7 cellular contexts compared by ENCODE assay signal in the genomic region with DNA sequence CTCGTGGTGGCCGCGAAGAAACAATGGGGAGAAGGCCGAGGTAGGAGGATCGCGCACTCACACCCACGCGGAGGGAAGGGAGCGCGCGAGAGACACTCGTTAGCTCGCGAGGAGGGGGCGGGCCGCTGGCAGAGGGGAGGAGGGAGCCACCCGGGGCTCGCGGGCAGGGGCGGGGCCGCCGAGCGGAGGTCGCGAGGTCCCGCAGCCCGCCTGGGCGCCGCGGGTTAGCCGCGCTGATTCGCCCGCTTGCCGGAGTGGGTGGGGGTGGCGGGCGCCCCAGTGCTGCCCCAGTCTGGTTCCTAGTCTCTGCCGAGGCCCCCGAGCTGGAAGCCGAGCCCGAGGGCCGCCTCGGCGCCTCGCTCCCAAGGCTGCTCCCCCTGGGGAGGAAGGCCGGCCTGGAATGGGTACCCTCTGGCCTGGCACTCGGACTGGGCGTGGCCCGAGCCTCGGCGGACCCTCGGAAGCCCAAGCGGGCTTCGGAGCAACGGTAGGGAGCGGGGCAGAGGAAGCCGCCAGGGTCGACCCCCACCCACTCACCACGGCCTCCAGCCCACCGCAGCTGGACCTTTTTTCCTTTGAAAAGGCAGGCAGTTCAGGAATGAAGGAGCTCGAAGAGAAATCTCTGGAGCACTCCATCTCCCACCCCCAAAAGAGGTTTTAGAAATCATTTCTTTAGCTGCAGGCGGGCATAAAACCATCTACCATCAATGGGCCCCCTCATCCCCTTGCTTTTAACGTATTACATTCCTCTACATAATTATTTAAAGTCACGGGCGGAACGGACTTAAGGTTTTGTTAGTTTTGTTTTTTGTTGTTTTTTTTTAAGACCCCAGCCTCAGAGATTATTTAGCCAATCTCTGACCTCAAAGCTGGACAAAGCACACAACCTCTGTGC. TPM values are rescaled to one million over a fixed set of nuclear protein-coding genes. Genes with fewer than 3 reads are reported as not detected.
A peak's percentile ranks its signal among the peaks of the same experiment; 100 is the strongest.
DNase-seq lines count a peak whose midpoint lies in the region; ATAC-seq and TF ChIP-seq lines count a peak whose summit lies in the region.

No MANE protein-coding gene starts in this region.

- peaks cover 41% of the 10 kb centered on the region for H3K79me2 ChIP-seq in mammary epithelial cell (ENCODE audit: insufficient read depth, low read length)

- H3K27me3 Mint-ChIP-seq in WTC11 (ENCODE audit: low read depth), result no peaks in the 10 kb centered on the region

- dilution Hi-C loops in mammary epithelial cell (cut with HindIII; ENCODE audit: low sequenced_read_pairs), result no loop called here

- 21% methylated on average over 12 of the region's 66 CpGs for WGBS in mammary epithelial cell (ENCODE audit: low coverage, missing lambda C conversion rate)

- TF ChIP-seq POLR2A in GM18505 (IDR thresholded peaks at IDR 0.05; ENCODE audit: borderline replicate concordance, extremely low read depth, insufficient read depth, insufficient read length), result peak; percentile 62

- peak overlapping the region; percentile 38 for H3K27ac ChIP-seq in mammary epithelial cell (ENCODE audit: insufficient read depth, low read depth, low read length)

- DNase-seq in NCI-H2107 treated with DMSO at 0.1 percent for 48 hours (lab: John Stamatoyannopoulos, UW; ENCODE audit: unreplicated experiment), result peak; percentile 71
- peak; percentile 85 for DNase-seq in WTC11 (ENCODE audit: low spot score)
- peak; percentile 70 for DNase-seq in mammary epithelial cell
- DNase-seq in iris pigment epithelial cell (ENCODE audit: low read depth), result peak; percentile 88
- DNase-seq in smooth muscle cell of the brain vasculature (ENCODE audit: low read depth, low spot score), result peak; percentile 58

- peaks cover 24% of the 10 kb centered on the region for H3K4me1 ChIP-seq in mammary epithelial cell (ENCODE audit: insufficient read depth, low read length)

- H4K20me1 ChIP-seq in mammary epithelial cell (ENCODE audit: insufficient read depth, low read length), result no peaks in the 10 kb centered on the region

- peak overlapping the region; percentile 97 for H3K4me2 ChIP-seq in mammary epithelial cell (ENCODE audit: insufficient read depth, low read depth, low read length)

- H3K9me3 Mint-ChIP-seq in WTC11, result no peaks in the 10 kb centered on the region

- BruUV-seq in mammary epithelial cell (replicated peaks; lab: Mats Ljungman, UMichigan), result no TSS peak

- peak overlapping the region; percentile 84 to 95 (median 89) for H3K4me3 ChIP-seq in mammary epithelial cell (replicated peaks in 1 of 3; ENCODE audit: insufficient read depth in 1 of 3, low read depth in 2 of 3, low read length in 3 of 3)

- ATAC-seq in GM18505 (IDR thresholded peaks at IDR 0.05; ENCODE audit: unreplicated experiment) (peak; percentile 68), HG02938 (IDR thresholded peaks at IDR 0.05; ENCODE audit: unreplicated experiment) (peak; percentile 42), WTC11 (peak; percentile 72)

- H3K36me3 ChIP-seq in mammary epithelial cell (ENCODE audit: insufficient read depth, low read length), result no peaks in the 10 kb centered on the region

- peak overlapping the region; percentile 81 for H3K27ac Mint-ChIP-seq in WTC11

- H3K27me3 ChIP-seq in mammary epithelial cell (ENCODE audit: insufficient read depth, low read length), result no peaks in the 10 kb centered on the region

- H3K36me3 Mint-ChIP-seq in WTC11, result no peaks in the 10 kb centered on the region

- H3K9me3 ChIP-seq in mammary epithelial cell (replicated peaks; ENCODE audit: insufficient read depth, low read length), result no peaks in the 10 kb centered on the region

- peak overlapping the region; percentile 59 for H3K9ac ChIP-seq in mammary epithelial cell (ENCODE audit: insufficient read depth, low read length)

- peak overlapping the region; percentile 89 for H2AFZ ChIP-seq in mammary epithelial cell (ENCODE audit: low read depth, low read length)

- H3K4me1 Mint-ChIP-seq in WTC11, result peaks cover 36% of the 10 kb centered on the region

- CTCF ChIA-PET in WTC11 (lab: Charles Lee) (interaction anchor here (0.7 to 1.3 kb wide), 12 partner anchors 14 to 149 kb away, joined by 3 to 10 read pairs (median 4); a partner anchor contains a TSS), mammary epithelial cell (lab: Charles Lee; ENCODE audit: low non-redundant PET) (no interaction called here)

- POLR2A ChIA-PET in WTC11 (lab: Charles Lee), result interaction anchor here (0.5 to 2.2 kb wide), 8 partner anchors 17 to 592 kb away, joined by 3 to 16 read pairs (median 4); a partner anchor contains a TSS

- TF ChIP-seq CTCF in WTC11 (IDR thresholded peaks at IDR 0.05) (no peak), mammary epithelial cell (conservative IDR thresholded peaks at IDR 0.05 in 1 of 2, IDR thresholded peaks at IDR 0.05 in 1 of 2; ENCODE audit: extremely low read depth in 1 of 2, insufficient read depth in 1 of 2, low read depth in 1 of 2, low read length in 2 of 2) (no peak)

- intact Hi-C loops in mammary epithelial cell (cut with micrococcal nuclease), result loop anchor here (2.0 kb wide), 3 partner anchors 51 to 149 kb away; a partner anchor contains a TSS

- in situ Hi-C loops in mammary epithelial cell (cut with MboI; ENCODE audit: low sequenced_read_pairs in 2 of 2), result loop anchor here in 1 of 2 donors (10.0 kb wide), 1 partner anchor 111 kb away; no protein-coding TSS in a partner anchor

- peak overlapping the region; percentile 86 for H3K4me3 Mint-ChIP-seq in WTC11

TF ChIP-seq in WTC11, 78 proteins besides CTCF, POLR2A, EP300 and RAD21 (continues in another document):
- TF ChIP-seq ZNF317 (CRISPR knock-in tag; IDR thresholded peaks at IDR 0.05; ENCODE audit: borderline replicate concordance, low read depth) (no peak), ZBTB21 (CRISPR knock-in tag; IDR thresholded peaks at IDR 0.05; ENCODE audit: borderline replicate concordance) (no peak), GABPB1 (CRISPR knock-in tag; IDR thresholded peaks at IDR 0.05) (0 out of 2 replicates have a peak, but pooled peaks have one; percentile 34), ZNF423 (CRISPR knock-in tag; IDR thresholded peaks at IDR 0.05) (no peak), GRHL2 (CRISPR knock-in tag; IDR thresholded peaks at IDR 0.05; ENCODE audit: insufficient replicate concordance, severe bottlenecking) (no peak), ZNF219 (CRISPR knock-in tag; IDR thresholded peaks at IDR 0.05; ENCODE audit: borderline replicate concordance) (peak; percentile 36; the same call in 1 of the 2 replicates), ATF1 (CRISPR knock-in tag; IDR thresholded peaks at IDR 0.05) (no peak), MYBL2 (CRISPR knock-in tag; IDR thresholded peaks at IDR 0.05) (peak; percentile 71; the same call in 1 of the 2 replicates)
- TF ChIP-seq, protein P1, sequence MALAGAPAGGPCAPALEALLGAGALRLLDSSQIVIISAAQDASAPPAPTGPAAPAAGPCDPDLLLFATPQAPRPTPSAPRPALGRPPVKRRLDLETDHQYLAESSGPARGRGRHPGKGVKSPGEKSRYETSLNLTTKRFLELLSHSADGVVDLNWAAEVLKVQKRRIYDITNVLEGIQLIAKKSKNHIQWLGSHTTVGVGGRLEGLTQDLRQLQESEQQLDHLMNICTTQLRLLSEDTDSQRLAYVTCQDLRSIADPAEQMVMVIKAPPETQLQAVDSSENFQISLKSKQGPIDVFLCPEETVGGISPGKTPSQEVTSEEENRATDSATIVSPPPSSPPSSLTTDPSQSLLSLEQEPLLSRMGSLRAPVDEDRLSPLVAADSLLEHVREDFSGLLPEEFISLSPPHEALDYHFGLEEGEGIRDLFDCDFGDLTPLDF (CRISPR knock-in tag; IDR thresholded peaks at IDR 0.05), result no peak
- TF ChIP-seq, protein P2, sequence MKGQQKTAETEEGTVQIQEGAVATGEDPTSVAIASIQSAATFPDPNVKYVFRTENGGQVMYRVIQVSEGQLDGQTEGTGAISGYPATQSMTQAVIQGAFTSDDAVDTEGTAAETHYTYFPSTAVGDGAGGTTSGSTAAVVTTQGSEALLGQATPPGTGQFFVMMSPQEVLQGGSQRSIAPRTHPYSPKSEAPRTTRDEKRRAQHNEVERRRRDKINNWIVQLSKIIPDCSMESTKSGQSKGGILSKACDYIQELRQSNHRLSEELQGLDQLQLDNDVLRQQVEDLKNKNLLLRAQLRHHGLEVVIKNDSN (CRISPR knock-in tag; IDR thresholded peaks at IDR 0.05), result no peak; the same call in 1 of the 2 replicates
- TF ChIP-seq, protein P3, sequence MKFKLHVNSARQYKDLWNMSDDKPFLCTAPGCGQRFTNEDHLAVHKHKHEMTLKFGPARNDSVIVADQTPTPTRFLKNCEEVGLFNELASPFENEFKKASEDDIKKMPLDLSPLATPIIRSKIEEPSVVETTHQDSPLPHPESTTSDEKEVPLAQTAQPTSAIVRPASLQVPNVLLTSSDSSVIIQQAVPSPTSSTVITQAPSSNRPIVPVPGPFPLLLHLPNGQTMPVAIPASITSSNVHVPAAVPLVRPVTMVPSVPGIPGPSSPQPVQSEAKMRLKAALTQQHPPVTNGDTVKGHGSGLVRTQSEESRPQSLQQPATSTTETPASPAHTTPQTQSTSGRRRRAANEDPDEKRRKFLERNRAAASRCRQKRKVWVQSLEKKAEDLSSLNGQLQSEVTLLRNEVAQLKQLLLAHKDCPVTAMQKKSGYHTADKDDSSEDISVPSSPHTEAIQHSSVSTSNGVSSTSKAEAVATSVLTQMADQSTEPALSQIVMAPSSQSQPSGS (CRISPR knock-in tag; IDR thresholded peaks at IDR 0.05; ENCODE audit: borderline replicate concordance, low read depth), result no peak

RNA-seq across cellular contexts. Expression of a gene that starts 0.7 kb away (rescaled TPM):
- total RNA-seq in WTC11 (2021) (57.4 to 63.6 TPM (median 63.3 TPM) in 3 replicates), mammary epithelial cell (10 to 100 TPM; 30.5 to 47.9 TPM)
- polyA plus RNA-seq in mammary epithelial cell, result 28.3 TPM
- polyA minus RNA-seq in mammary epithelial cell, result 90.3 TPM

RNA-seq across cellular contexts. Expression of a gene that starts 48.6 kb away (rescaled TPM):
- total RNA-seq in WTC11 (2021) (9.9 to 13.9 TPM (median 13.1 TPM) in 3 replicates), mammary epithelial cell (10 to 100 TPM in 1 of 2 donors, 1 to 10 TPM in 1; 1.5 to 23.5 TPM)
- polyA plus RNA-seq in mammary epithelial cell, result 1.9 TPM
- polyA minus RNA-seq in mammary epithelial cell, result 0.78 TPM

Comparison
In these comparisons a context has a peak if more than half of its experiments do, and no peak if none do; other contexts are left out.
1. Peak in every context shown above with its lines: DNase-seq, ATAC-seq, H3K4me3 ChIP-seq and H3K27ac ChIP-seq.